In genomic region chr2:16279641-16280040, GRCh38 we compare ENCODE assay signal across 22 cellular contexts.
DNase-seq lines count a peak whose midpoint lies in the region; TF ChIP-seq lines count a peak whose summit lies in the region.
"Had no signal": no experiment of that assay in that cellular context is flagged by ENCODE, and none has a peak within 500 bp of the region (broad histone marks: within the 10 kb centered on the region; RNA-seq: fewer than 3 reads in every experiment).

No MANE protein-coding gene starts in this region.

- no peak overlapping the region for H3K27ac Mint-ChIP-seq in activated T-helper 2 cell treated with anti-CD3 and anti-CD28 coated beads, Interferon-gamma antibody, Interleukin-2, Interleukin-4, amounts not matched to agents 10 μg/mL and 5 μg/mL and 100 μg/mL, durations not matched to agents 14 hours and 24 hours and 36 hours
- H3K27ac Mint-ChIP-seq: B cell; CD14-positive monocyte; CD4-positive, alpha-beta memory T cell; CD4-positive, CD25-positive, alpha-beta regulatory T cell; CD8-positive, alpha-beta memory T cell had no signal

- H3K4me3 ChIP-seq in BE2C (ENCODE audit: low read depth, low read length) (no peak overlapping the region), esophagus muscularis mucosa (no peak overlapping the region), neural cell (ENCODE audit: low read length) (no peak overlapping the region)
- H3K4me3 ChIP-seq: A549, BLaER1, GM12878 had no signal

- no peak for TF ChIP-seq RAD21 in neural cell (conservative IDR thresholded peaks at IDR 0.05)

- H3K4me1 ChIP-seq in BE2C (peaks cover 36% of the 10 kb centered on the region), esophagus muscularis mucosa (no peaks in the 10 kb centered on the region)
- H3K4me1 ChIP-seq: A549 had no signal

- intact Hi-C loops in esophagus muscularis mucosa (cut with DNase I): loop anchor here (5.0 to 10.0 kb wide), 2 partner anchors 335 to 642 kb away; partner anchors contain the start of gene MYCN
- intact Hi-C loops in activated T-helper 2 cell treated with anti-CD3 and anti-CD28 coated beads, Interferon-gamma antibody, Interleukin-2, Interleukin-4, amounts not matched to agents 10 μg/mL and 5 μg/mL and 100 μg/mL, durations not matched to agents 14 hours and 24 hours and 36 hours (cut with micrococcal nuclease): no loop called here

- no peaks in the 10 kb centered on the region for H4K20me1 ChIP-seq in neural cell (ENCODE audit: insufficient read depth)
- H4K20me1 ChIP-seq: BLaER1 had no signal

- H3F3A ChIP-seq in neural cell (ENCODE audit: insufficient read depth, low read length, poor library complexity, severe bottlenecking): no peaks in the 10 kb centered on the region

- no peaks in the 10 kb centered on the region for H3K27me3 Mint-ChIP-seq in activated T-helper 2 cell treated with anti-CD3 and anti-CD28 coated beads, Interferon-gamma antibody, Interleukin-2, Interleukin-4, amounts not matched to agents 10 μg/mL and 5 μg/mL and 100 μg/mL, durations not matched to agents 14 hours and 24 hours and 36 hours (ENCODE audit: low read depth)
- H3K27me3 Mint-ChIP-seq: CD4-positive, alpha-beta memory T cell; CD8-positive, alpha-beta memory T cell had no signal

- H3K4me2 ChIP-seq in neural cell (ENCODE audit: low read length): no peak overlapping the region
- H3K4me2 ChIP-seq: A549, BLaER1 had no signal

- WGBS in esophagus muscularis mucosa: 88% methylated on average over 4 of the region's 4 CpGs

- H3K36me3 ChIP-seq in BE2C: no peaks in the 10 kb centered on the region
- H3K36me3 ChIP-seq in esophagus muscularis mucosa: no peaks in the 10 kb centered on the region
- no peaks in the 10 kb centered on the region for H3K36me3 ChIP-seq in neural cell (ENCODE audit: insufficient read depth, low read length)
- H3K36me3 ChIP-seq: BLaER1 had no signal

- no peak overlapping the region for H3K4me3 Mint-ChIP-seq in activated T-helper 2 cell treated with anti-CD3 and anti-CD28 coated beads, Interferon-gamma antibody, Interleukin-2, Interleukin-4, amounts not matched to agents 10 μg/mL and 5 μg/mL and 100 μg/mL, durations not matched to agents 14 hours and 24 hours and 36 hours (ENCODE audit: low read depth)
- H3K4me3 Mint-ChIP-seq: B cell; CD14-positive monocyte; CD4-positive, alpha-beta memory T cell; CD4-positive, CD25-positive, alpha-beta regulatory T cell; CD8-positive, alpha-beta memory T cell had no signal

- H2AFZ ChIP-seq in neural cell (ENCODE audit: low read depth, low read length): no peak overlapping the region

- no peak for TF ChIP-seq EP300 in esophagus muscularis mucosa (IDR thresholded peaks at IDR 0.05)
- TF ChIP-seq EP300 in neural cell (conservative IDR thresholded peaks at IDR 0.05; ENCODE audit: poor library complexity, severe bottlenecking): peak; percentile 14

- no peaks in the 10 kb centered on the region for H3K4me1 Mint-ChIP-seq in activated T-helper 2 cell treated with anti-CD3 and anti-CD28 coated beads, Interferon-gamma antibody, Interleukin-2, Interleukin-4, amounts not matched to agents 10 μg/mL and 5 μg/mL and 100 μg/mL, durations not matched to agents 14 hours and 24 hours and 36 hours (ENCODE audit: low read depth)
- H3K4me1 Mint-ChIP-seq: B cell; CD4-positive, alpha-beta memory T cell; CD4-positive, CD25-positive, alpha-beta regulatory T cell; CD8-positive, alpha-beta memory T cell had no signal

- TF ChIP-seq CTCF in BE2C (IDR thresholded peaks at IDR 0.05; ENCODE audit: low read depth, low read length) (no peak), esophagus muscularis mucosa (IDR thresholded peaks at IDR 0.05) (no peak), neural cell (IDR thresholded peaks at IDR 0.05; ENCODE audit: poor library complexity, severe bottlenecking) (no peak)

- CTCF ChIA-PET in HEK293T (lab: Yijun Ruan, JAX): no interaction called here

- TF ChIP-seq POLR2A in esophagus muscularis mucosa (IDR thresholded peaks at IDR 0.05; ENCODE audit: low read depth): no peak

- no peaks in the 10 kb centered on the region for H3K9me2 ChIP-seq in neural cell (ENCODE audit: insufficient read depth, low read length)

- H3K9me3 ChIP-seq in BE2C: peaks cover 2% of the 10 kb centered on the region; the same call in 1 of the 2 replicates
- no peaks in the 10 kb centered on the region for H3K9me3 ChIP-seq in esophagus muscularis mucosa
- H3K9me3 ChIP-seq in neural cell (ENCODE audit: low read length): no peaks in the 10 kb centered on the region
- H3K9me3 ChIP-seq: A549, BLaER1 had no signal

- H3K27me3 ChIP-seq in BE2C (no peaks in the 10 kb centered on the region), esophagus muscularis mucosa (no peaks in the 10 kb centered on the region), neural cell (ENCODE audit: insufficient read depth, low read depth, low read length) (no peaks in the 10 kb centered on the region)

- H3K27ac ChIP-seq in esophagus muscularis mucosa (replicated peaks in 1 of 4): no peak overlapping the region
- H3K27ac ChIP-seq in neural cell (ENCODE audit: low read length): no peak overlapping the region
- H3K27ac ChIP-seq: 22Rv1, A549, BLaER1 had no signal

- DNase-seq in BE2C: peak; percentile 100
- DNase-seq in esophagus muscularis mucosa (ENCODE audit: extremely low spot score): peak; percentile 66
- DNase-seq in HEK293T (ENCODE audit: extremely low spot score): no peak
- DNase-seq in activated T-helper 2 cell treated with anti-CD3 and anti-CD28 coated beads, Interferon-gamma antibody, Interleukin-2, Interleukin-4, amounts not matched to agents 10 μg/mL and 5 μg/mL and 100 μg/mL, durations not matched to agents 14 hours and 24 hours and 36 hours (ENCODE audit: low spot score): no peak
- DNase-seq: AML-193; C1 segment of cervical spinal cord; Calu3; CD4-positive, alpha-beta memory T cell; CD4-positive, CD25-positive, alpha-beta regulatory T cell; CD8-positive, alpha-beta memory T cell; COR-L47; DMS79; DND-41; EL; GDM1 had no signal

- H3K79me2 ChIP-seq in neural cell (replicated peaks; ENCODE audit: insufficient read depth, low read length): no peaks in the 10 kb centered on the region

- POLR2A ChIA-PET in HEK293T (lab: Yijun Ruan, JAX): no interaction called here

- no peak overlapping the region for H3K9ac ChIP-seq in neural cell (ENCODE audit: low read length)
- H3K9ac ChIP-seq: BLaER1 had no signal

- H3K9me3 Mint-ChIP-seq in activated T-helper 2 cell treated with anti-CD3 and anti-CD28 coated beads, Interferon-gamma antibody, Interleukin-2, Interleukin-4, amounts not matched to agents 10 μg/mL and 5 μg/mL and 100 μg/mL, durations not matched to agents 14 hours and 24 hours and 36 hours: no peaks in the 10 kb centered on the region
- H3K9me3 Mint-ChIP-seq: CD14-positive monocyte had no signal

- H3K36me3 Mint-ChIP-seq in activated T-helper 2 cell treated with anti-CD3 and anti-CD28 coated beads, Interferon-gamma antibody, Interleukin-2, Interleukin-4, amounts not matched to agents 10 μg/mL and 5 μg/mL and 100 μg/mL, durations not matched to agents 14 hours and 24 hours and 36 hours (ENCODE audit: low read depth): no peaks in the 10 kb centered on the region
- H3K36me3 Mint-ChIP-seq: CD14-positive monocyte; CD4-positive, alpha-beta memory T cell; CD4-positive, CD25-positive, alpha-beta regulatory T cell; CD8-positive, alpha-beta memory T cell had no signal

TF ChIP-seq in HEK293T, 16 proteins besides CTCF, POLR2A, EP300 and RAD21:
- TF ChIP-seq BHLHE40 (IDR thresholded peaks at IDR 0.05; ENCODE audit: borderline replicate concordance) (no peak), ZNF384 (IDR thresholded peaks at IDR 0.05) (no peak), NFRKB (IDR thresholded peaks at IDR 0.05) (no peak), PKNOX1 (IDR thresholded peaks at IDR 0.05) (no peak), HDGF (IDR thresholded peaks at IDR 0.05; ENCODE audit: borderline replicate concordance) (no peak), FOXA1 (IDR thresholded peaks at IDR 0.05) (no peak), SUZ12 (IDR thresholded peaks at IDR 0.05) (no peak), FOXK2 (IDR thresholded peaks at IDR 0.05) (no peak), SP1 (IDR thresholded peaks at IDR 0.05) (no peak), LEF1 (IDR thresholded peaks at IDR 0.05; ENCODE audit: borderline replicate concordance) (no peak), CTBP1 (IDR thresholded peaks at IDR 0.05; ENCODE audit: borderline replicate concordance) (no peak)

Comparison
In these comparisons a context has a peak if more than half of its experiments do, and no peak if none do; other contexts are left out.
1. DNase-seq: peak in BE2C (single experiment) and esophagus muscularis mucosa (single experiment); none in HEK293T (single experiment) and activated T-helper 2 cell treated with anti-CD3 and anti-CD28 coated beads, Interferon-gamma antibody, Interleukin-2, Interleukin-4, amounts not matched to agents 10 μg/mL and 5 μg/mL and 100 μg/mL, durations not matched to agents 14 hours and 24 hours and 36 hours (single experiment).